ENCODE assay signal across 13 cellular contexts in the genomic region with DNA sequence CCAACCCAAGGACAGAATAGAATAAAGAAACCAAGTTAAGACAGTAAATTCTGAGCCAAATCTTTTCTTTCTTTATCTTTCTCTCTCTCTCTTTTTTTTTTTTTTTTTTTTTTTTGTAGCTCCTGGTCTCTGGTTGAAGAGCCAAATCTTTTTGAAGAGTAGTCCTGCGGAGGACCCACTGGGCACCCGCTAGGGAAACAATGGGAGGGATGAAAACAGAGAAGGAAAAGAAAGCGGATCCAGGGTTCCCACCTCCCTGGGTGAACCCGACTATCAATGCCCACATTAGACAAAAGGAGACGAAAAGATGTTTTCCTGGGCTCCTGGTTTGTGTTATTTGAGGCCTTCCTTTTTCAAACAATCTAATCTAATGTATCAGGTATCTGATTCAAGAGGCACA.
"Had no signal": no experiment of that assay in that cellular context is flagged by ENCODE, and none has a peak within 500 bp of the region (broad histone marks: within the 10 kb centered on the region; RNA-seq: fewer than 3 reads in every experiment).

No MANE protein-coding gene starts in this region.

- H3K9me3 ChIP-seq: left lung, sigmoid colon had no signal

- DNase-seq: activated CD4-positive, alpha-beta T cell treated with anti-CD3 and anti-CD28 coated beads for 36 hours; activated CD8-positive, alpha-beta memory T cell treated with anti-CD3 and anti-CD28 coated beads, Interleukin-2, amount 50 U/mL, for 4 hours; activated CD8-positive, alpha-beta T cell treated with anti-CD3 and anti-CD28 coated beads for 36 hours; activated naive CD4-positive, alpha-beta T cell; activated T-cell treated with anti-CD3 and anti-CD28 coated beads, Interleukin-2, amount 50 U/mL, for 72 hours; glutamatergic neuron; islet precursor cell; left lung; sigmoid colon; stimulated activated CD4-positive, alpha-beta T cell treated with anti-CD3 and anti-CD28 coated beads, Interleukin-2, amount 100 ng/mL, for 24 hours; stimulated activated naive CD4-positive, alpha-beta T cell had no signal

- H3K27ac ChIP-seq: ascending aorta, esophagus muscularis mucosa, left lung, sigmoid colon had no signal

- H3K4me3 ChIP-seq: ascending aorta, esophagus muscularis mucosa, left lung, sigmoid colon had no signal

- ATAC-seq: activated CD4-positive, alpha-beta T cell treated with anti-CD3 and anti-CD28 coated beads for 36 hours; activated CD8-positive, alpha-beta T cell treated with anti-CD3 and anti-CD28 coated beads for 36 hours; activated T-cell treated with anti-CD3 and anti-CD28 coated beads, Interleukin-2, amount 50 U/mL, for 72 hours had no signal

- H3K4me1 ChIP-seq: ascending aorta, esophagus muscularis mucosa, left lung, sigmoid colon had no signal

- H3K36me3 ChIP-seq: ascending aorta, esophagus muscularis mucosa, left lung, sigmoid colon had no signal

- H3K27me3 ChIP-seq: ascending aorta, sigmoid colon had no signal
